ENCODE assay signal across 1 cellular context in genomic region chr14:20413785-20414117, GRCh38.
TF ChIP-seq lines count a peak whose summit lies in the region.

No MANE protein-coding gene starts in this region.

TF ChIP-seq in GM12878, 131 proteins besides CTCF, POLR2A, EP300 and RAD21:
- TF ChIP-seq SRF (IDR thresholded peaks at IDR 0.05; ENCODE audit: low read depth in 2 of 2, low read length in 2 of 2) (peak; percentile 46 to 86; a peak in 2 of 4 replicates), JUNB (IDR thresholded peaks at IDR 0.05) (no peak), FOXM1 (IDR thresholded peaks at IDR 0.05; ENCODE audit: low read depth, low read length) (no peak), KLF5 (IDR thresholded peaks at IDR 0.05; ENCODE audit: partially characterized antibody) (no peak), PAX8 (IDR thresholded peaks at IDR 0.05) (0 out of 2 replicates have a peak, but pooled peaks have one; percentile 45), FOXK2 (IDR thresholded peaks at IDR 0.05) (no peak), ZNF217 (IDR thresholded peaks at IDR 0.05) (no peak), YBX1 (IDR thresholded peaks at IDR 0.05) (no peak), ELK1 (IDR thresholded peaks at IDR 0.05; ENCODE audit: low read depth, low read length) (peak; percentile 37; the same call in 1 of the 2 replicates), RCOR1 (conservative IDR thresholded peaks at IDR 0.05; ENCODE audit: low read depth, low read length) (no peak), POU2F2 (IDR thresholded peaks at IDR 0.05; ENCODE audit: borderline replicate concordance, low read depth, low read length) (no peak), IKZF2 (IDR thresholded peaks at IDR 0.05) (no peak), PAX5 (IDR thresholded peaks at IDR 0.05; ENCODE audit: borderline replicate concordance, low read depth, low read length) (no peak), HDAC2 (IDR thresholded peaks at IDR 0.05) (no peak), SMC3 (IDR thresholded peaks at IDR 0.05; ENCODE audit: borderline replicate concordance, low read length) (no peak), RBBP5 (conservative IDR thresholded peaks at IDR 0.05) (no peak), ZNF384 (IDR thresholded peaks at IDR 0.05; ENCODE audit: borderline replicate concordance, low read depth, low read length) (no peak), SMAD5 (IDR thresholded peaks at IDR 0.05; ENCODE audit: low read depth) (0 out of 2 replicates have a peak, but pooled peaks have one; percentile 17), NKRF (conservative IDR thresholded peaks at IDR 0.05) (no peak), ZZZ3 (IDR thresholded peaks at IDR 0.05; ENCODE audit: control insufficient read depth, insufficient read length, low read depth) (no peak), HDGF (IDR thresholded peaks at IDR 0.05) (no peak), PKNOX1 (IDR thresholded peaks at IDR 0.05) (peak; percentile 95), HDAC6 (IDR thresholded peaks at IDR 0.05; ENCODE audit: unreplicated experiment) (no peak), ASH2L (IDR thresholded peaks at IDR 0.05; ENCODE audit: borderline replicate concordance, low read depth) (no peak), NRF1 (conservative IDR thresholded peaks at IDR 0.05; ENCODE audit: low read depth, low read length) (no peak), IKZF1 (conservative IDR thresholded peaks at IDR 0.05) (no peak), CREM (IDR thresholded peaks at IDR 0.05; ENCODE audit: low read depth) (no peak), GATAD2B (conservative IDR thresholded peaks at IDR 0.05; ENCODE audit: low read depth) (no peak), USF2 (IDR thresholded peaks at IDR 0.05; ENCODE audit: borderline replicate concordance, low read depth, low read length) (no peak), BMI1 (IDR thresholded peaks at IDR 0.05; ENCODE audit: borderline replicate concordance) (no peak), NFYA (IDR thresholded peaks at IDR 0.05; ENCODE audit: borderline replicate concordance, low read depth, low read length) (no peak), ZBTB4 (CRISPR knock-in tag; IDR thresholded peaks at IDR 0.05) (no peak), MYC (IDR thresholded peaks at IDR 0.05; ENCODE audit: insufficient read depth, insufficient read length, insufficient replicate concordance, low read length, severe bottlenecking) (no peak), PBX3 (IDR thresholded peaks at IDR 0.05; ENCODE audit: insufficient replicate concordance, low read depth, low read length) (peak; percentile 88), FOS (IDR thresholded peaks at IDR 0.05; ENCODE audit: borderline replicate concordance, extremely low read depth, insufficient read length) (no peak), ATF3 (IDR thresholded peaks at IDR 0.05; ENCODE audit: borderline replicate concordance, extremely low read depth, low read depth, low read length) (no peak), RAD51 (IDR thresholded peaks at IDR 0.05) (no peak), MAX (IDR thresholded peaks at IDR 0.05; ENCODE audit: low read depth, low read length) (no peak), POLR2AphosphoS5 (IDR thresholded peaks at IDR 0.05; ENCODE audit: low read length) (no peak), ZBED1 (IDR thresholded peaks at IDR 0.05; ENCODE audit: borderline replicate concordance) (no peak), NR2C1 (IDR thresholded peaks at IDR 0.05) (no peak)
TF ChIP-seq in GM12878: peak in this region for 6.
